Comparison of ENCODE assay signal across 11 cellular contexts in genomic region chr19:49447485-49448431, GRCh38. TPM values are rescaled to one million over a fixed set of nuclear protein-coding genes. Genes with fewer than 3 reads are reported as not detected.
DNase-seq lines count a peak whose midpoint lies in the region; ATAC-seq and TF ChIP-seq lines count a peak whose summit lies in the region.
"Had no signal": no experiment of that assay in that cellular context is flagged by ENCODE, and none has a peak within 500 bp of the region (broad histone marks: within the 10 kb centered on the region; RNA-seq: fewer than 3 reads in every experiment).

No MANE protein-coding gene starts in this region.

- peak; percentile 22 for DNase-seq in ACHN
- peak; percentile 49 for DNase-seq in EH (ENCODE audit: low read depth)
- peak; percentile 14 for DNase-seq in T1000 (lab: John Stamatoyannopoulos, UW)
- peak; percentile 60 for DNase-seq in left cardiac atrium
- DNase-seq in stomach = no peak
- DNase-seq in NCI-H446 treated with DMSO at 0.1 percent for 48 hours (lab: John Stamatoyannopoulos, UW) = no peak
- DNase-seq in prostate gland (ENCODE audit: low spot score) = no peak
- DNase-seq: naive thymus-derived CD4-positive, alpha-beta T cell; NCI-H2171 had no signal

- TF ChIP-seq CTCF in stomach (IDR thresholded peaks at IDR 0.05) (no peak), prostate gland (IDR thresholded peaks at IDR 0.05) (no peak)

- H3K9me3 ChIP-seq in stomach (no peaks in the 10 kb centered on the region), prostate gland (no peaks in the 10 kb centered on the region)
- H3K9me3 ChIP-seq: heart right ventricle had no signal

- TF ChIP-seq EP300 in stomach (IDR thresholded peaks at IDR 0.05) = no peak

- no peak overlapping the region for H3K4me3 ChIP-seq in stomach
- no peak overlapping the region for H3K4me3 ChIP-seq in prostate gland
- H3K4me3 ChIP-seq: heart right ventricle had no signal

- WGBS in stomach, 5 donors = 76 to 83% (median 79%) methylated on average over 21 to 32 of the region's 32 CpGs
- WGBS in prostate gland = 63% methylated on average over 32 of the region's 32 CpGs

- intact Hi-C loops in left cardiac atrium (cut with DNase I) (loop anchor here in 1 of 2 donors (10.0 kb wide), 1 partner anchor 223 kb away; no protein-coding TSS in a partner anchor), stomach (cut with DNase I; ENCODE audit: low total_unique reads) (no loop called here), prostate gland (cut with DNase I) (no loop called here)

- H3K36me3 ChIP-seq in stomach = peaks cover 10 to 43% (median 38%) of the 10 kb centered on the region in 4 donors
- no peaks in the 10 kb centered on the region for H3K36me3 ChIP-seq in prostate gland

- peak overlapping the region in 1 of 5 donors; percentile 12 for H3K27ac ChIP-seq in stomach
- no peak overlapping the region for H3K27ac ChIP-seq in prostate gland
- H3K27ac ChIP-seq: heart right ventricle had no signal

- no peak for ATAC-seq in left cardiac atrium
- no peak for ATAC-seq in GM19455 (IDR thresholded peaks at IDR 0.05; ENCODE audit: unreplicated experiment)
- ATAC-seq: heart right ventricle; naive thymus-derived CD4-positive, alpha-beta T cell had no signal

- H3K27me3 ChIP-seq in stomach (peaks cover 0 to 4% (median 0%) of the 10 kb centered on the region in 3 donors), prostate gland (replicated peaks; ENCODE audit: insufficient read depth) (no peaks in the 10 kb centered on the region)
- H3K27me3 ChIP-seq: heart right ventricle had no signal

- no peak for TF ChIP-seq POLR2A in stomach (IDR thresholded peaks at IDR 0.05)
- TF ChIP-seq POLR2A in prostate gland (IDR thresholded peaks at IDR 0.05) = no peak

- in situ Hi-C loops in ACHN (cut with HindIII; ENCODE audit: low pct_ligation_motif_present, low pct_unique_long_range_greater_than_20kb, low sequenced_read_pairs) = no loop called here

- peaks cover 0 to 54% (median 37%) of the 10 kb centered on the region in 4 donors for H3K4me1 ChIP-seq in stomach
- H3K4me1 ChIP-seq in prostate gland (replicated peaks) = no peaks in the 10 kb centered on the region

RNA-seq across cellular contexts. Expression of gene PIH1D1, which starts 3.9 kb away (rescaled TPM):
- total RNA-seq in left cardiac atrium (10 to 100 TPM; 32.2 to 42.5 TPM), stomach (100 to 1,000 TPM in 1 of 5 donors, 10 to 100 TPM in 4; 58.9 to 193 (median 70.7) TPM), prostate gland (100 to 1,000 TPM in 1 of 2 donors, 10 to 100 TPM in 1; 93.0 to 123 TPM)
- 100 to 1,000 TPM in 2 of 3 donors, 10 to 100 TPM in 1; 94.5 to 110 (median 108) TPM for polyA plus RNA-seq in stomach

RNA-seq across cellular contexts. Expression of gene ALDH16A1, which starts 5.3 kb away (rescaled TPM):
- total RNA-seq in left cardiac atrium = 10 to 100 TPM; 16.8 to 17.5 TPM
- total RNA-seq in stomach = 100 to 1,000 TPM in 1 of 5 donors, 10 to 100 TPM in 4; 27.9 to 198 (median 42.6) TPM
- polyA plus RNA-seq in stomach = 10 to 100 TPM; 32.2 to 43.1 (median 42.5) TPM
- total RNA-seq in prostate gland = 10 to 100 TPM; 24.3 to 42.0 TPM

RNA-seq across cellular contexts. Expression of gene SLC17A7, which starts 6.4 kb away (rescaled TPM):
- total RNA-seq in left cardiac atrium (1 to 10 TPM; 1.7 to 2.5 TPM), stomach (1 to 10 TPM in 3 of 5 donors, not detected in 2; 1.1 to 2.0 (median 1.8) TPM), prostate gland (under 1 TPM; 0.09 to 0.40 TPM)
- under 1 TPM; 0.25 to 0.76 (median 0.65) TPM for polyA plus RNA-seq in stomach
- polyA plus RNA-seq: naive thymus-derived CD4-positive, alpha-beta T cell had no signal

RNA-seq across cellular contexts. Expression of gene GFY, which starts 22.6 kb away (rescaled TPM):
- total RNA-seq in left cardiac atrium (not detected), stomach (not detected), prostate gland (not detected)
- not detected for polyA plus RNA-seq in stomach
- total RNA-seq: heart right ventricle; naive thymus-derived CD4-positive, alpha-beta T cell had no signal
- polyA plus RNA-seq: naive thymus-derived CD4-positive, alpha-beta T cell had no signal

RNA-seq across cellular contexts. Expression of gene PTH2, which starts 24.5 kb away (rescaled TPM):
- total RNA-seq in left cardiac atrium (not detected), stomach (not detected), prostate gland (not detected)
- polyA plus RNA-seq in stomach = not detected
- total RNA-seq: heart right ventricle; naive thymus-derived CD4-positive, alpha-beta T cell had no signal
- polyA plus RNA-seq: heart right ventricle; naive thymus-derived CD4-positive, alpha-beta T cell had no signal

Comparison
In these comparisons a context has a peak if more than half of its experiments do, and no peak if none do; other contexts are left out.
1. DNase-seq: peak in ACHN (single experiment), EH (single experiment), T1000 (single experiment) and left cardiac atrium (single experiment); none in stomach (single experiment), NCI-H446 treated with DMSO at 0.1 percent for 48 hours (single experiment) and prostate gland (single experiment).